In genomic region chr6:27851440-27851839, GRCh38 we compare ENCODE assay signal across 23 cellular contexts.
"Had no signal": no experiment of that assay in that cellular context is flagged by ENCODE, and none has a peak within 500 bp of the region (broad histone marks: within the 10 kb centered on the region; RNA-seq: fewer than 3 reads in every experiment).

No MANE protein-coding gene starts in this region.

- H3K36me3 Mint-ChIP-seq: memory B cell, natural killer cell had no signal

- H3K27me3 Mint-ChIP-seq: memory B cell; progenitor cell of endocrine pancreas; stimulated activated naive B cell treated with anti-CD40 and anti-IgM and Interleukin-4, amounts not matched to agents 10 μg/mL and 1 μg/mL and 100 μg/mL, for 72 hours had no signal

- H3K4me1 Mint-ChIP-seq: natural killer cell had no signal

- H3K27ac ChIP-seq: coronary artery, esophagus squamous epithelium, parathyroid adenoma, right lobe of liver, suprapubic skin, transverse colon, upper lobe of right lung, uterus had no signal

- ATAC-seq: left lobe of liver; natural killer cell; right lobe of liver; stimulated activated naive B cell treated with anti-CD40 and anti-IgM and Interleukin-4, amounts not matched to agents 10 μg/mL and 1 μg/mL and 100 μg/mL, for 72 hours; upper lobe of right lung had no signal

- H3K4me3 ChIP-seq: coronary artery, esophagus squamous epithelium, lung, right lobe of liver, suprapubic skin, transverse colon, upper lobe of right lung, uterus had no signal

- H3K4me1 ChIP-seq: esophagus squamous epithelium, parathyroid adenoma, right lobe of liver, suprapubic skin, transverse colon, upper lobe of right lung, uterus had no signal

- H3K9me3 ChIP-seq: esophagus squamous epithelium, right lobe of liver, suprapubic skin, transverse colon, upper lobe of right lung, uterus had no signal

- H3K9me3 Mint-ChIP-seq: memory B cell; natural killer cell; stimulated activated naive B cell treated with anti-CD40 and anti-IgM and Interleukin-4, amounts not matched to agents 10 μg/mL and 1 μg/mL and 100 μg/mL, for 72 hours; stimulated activated naive CD8-positive, alpha-beta T cell treated with anti-CD3 and anti-CD28 coated beads, Interleukin-15, Interleukin-2, amounts not matched to agents 100 ng/mL and 50 ng/mL, for 24 hours had no signal

- H3K79me2 ChIP-seq: parathyroid adenoma had no signal

- H3K27me3 ChIP-seq: right lobe of liver, suprapubic skin, transverse colon, upper lobe of right lung, uterus had no signal

- H3K4me3 Mint-ChIP-seq: memory B cell; natural killer cell; stimulated activated naive B cell treated with anti-CD40 and anti-IgM and Interleukin-4, amounts not matched to agents 10 μg/mL and 1 μg/mL and 100 μg/mL, for 72 hours; stimulated activated naive CD8-positive, alpha-beta T cell treated with anti-CD3 and anti-CD28 coated beads, Interleukin-15, Interleukin-2, amounts not matched to agents 100 ng/mL and 50 ng/mL, for 24 hours had no signal

- H3K27ac Mint-ChIP-seq: memory B cell; natural killer cell; progenitor cell of endocrine pancreas; stimulated activated naive B cell treated with anti-CD40 and anti-IgM and Interleukin-4, amounts not matched to agents 10 μg/mL and 1 μg/mL and 100 μg/mL, for 72 hours; stimulated activated naive CD8-positive, alpha-beta T cell treated with anti-CD3 and anti-CD28 coated beads, Interleukin-15, Interleukin-2, amounts not matched to agents 100 ng/mL and 50 ng/mL, for 24 hours had no signal

- H3K9ac ChIP-seq: parathyroid adenoma had no signal

- H2AFZ ChIP-seq: parathyroid adenoma had no signal

- H3K36me3 ChIP-seq: esophagus squamous epithelium, right lobe of liver, suprapubic skin, transverse colon, upper lobe of right lung, uterus had no signal

- DNase-seq: dermis blood vessel endothelial cell; effector memory CD4-positive, alpha-beta T cell; erythroblast; esophagus squamous epithelium; foreskin melanocyte; kidney; natural killer cell; right lobe of liver; small intestine; stimulated activated CD4-positive, alpha-beta T cell treated with anti-CD3 and anti-CD28 coated beads, Interleukin-15, amount 100 ng/mL, for 24 hours; stimulated activated CD4-positive, alpha-beta T cell treated with anti-CD3 and anti-CD28 coated beads, Interleukin-2, amount 100 ng/mL, for 48 hours; stimulated activated naive B cell treated with anti-CD40 and anti-IgM and Interleukin-4, amounts not matched to agents 10 μg/mL and 1 μg/mL and 100 μg/mL, for 72 hours; transverse colon; upper lobe of right lung; uterus had no signal
